7 cellular contexts compared by ENCODE assay signal in genomic region chr16:31713945-31714898, GRCh38.
DNase-seq lines count a peak whose midpoint lies in the region; ATAC-seq and TF ChIP-seq lines count a peak whose summit lies in the region.

No MANE protein-coding gene starts in this region.

- peak overlapping the region; percentile 98 to 100 (median 99) for H3K4me3 Mint-ChIP-seq in naive thymus-derived CD8-positive, alpha-beta T cell

- WGBS in ectodermal cell, 2 experiments, result 45 to 52% methylated on average over 11 to 12 of the region's 12 CpGs

- DNase-seq in PC-9, result no peak
- DNase-seq in naive thymus-derived CD8-positive, alpha-beta T cell, result peak in 1 of 10 donors; percentile 17
- no peak for DNase-seq in NCI-H1105 treated with DMSO at 0.1 percent for 48 hours (lab: John Stamatoyannopoulos, UW)
- DNase-seq in NCI-H187 (lab: John Stamatoyannopoulos, UW), result no peak
- DNase-seq in KBM-7, result no peak

- no peaks in the 10 kb centered on the region for H3K9me3 Mint-ChIP-seq in naive thymus-derived CD8-positive, alpha-beta T cell

- no peaks in the 10 kb centered on the region for H4K20me1 ChIP-seq in PC-9 (ENCODE audit: insufficient read depth)

- H3K27ac ChIP-seq in PC-9 (peak overlapping the region; percentile 85), ectodermal cell (ENCODE audit: insufficient read depth, low read depth, low read length, poor library complexity, severe bottlenecking) (peak overlapping the region; percentile 99)

- H3K27me3 Mint-ChIP-seq in naive thymus-derived CD8-positive, alpha-beta T cell, result no peaks in the 10 kb centered on the region

- H3K27ac Mint-ChIP-seq in naive thymus-derived CD8-positive, alpha-beta T cell, result peak overlapping the region; percentile 80 to 99 (median 94)

- BruUV-seq in PC-9 (replicated peaks; lab: Mats Ljungman, UMichigan), result no TSS peak

- H3K4me1 ChIP-seq in PC-9 (replicated peaks; ENCODE audit: insufficient read depth) (peaks cover 16% of the 10 kb centered on the region), ectodermal cell (ENCODE audit: control insufficient read depth, insufficient read depth, low read length) (peaks cover 10% of the 10 kb centered on the region)

- POLR2A ChIA-PET in PC-9 (lab: Charles Lee; ENCODE audit: unreplicated experiment), result interaction anchor here (0.7 kb wide), 1 partner anchor 219 kb away, joined by 3 read pairs; no protein-coding TSS in a partner anchor
- POLR2A ChIA-PET in naive thymus-derived CD8-positive, alpha-beta T cell (lab: Charles Lee), result interaction anchor here (0.8 to 2.8 kb wide), 3 partner anchors 13 to 206 kb away, joined by 3 to 26 read pairs (median 11); partner anchors contain the start of gene RUSF1

- H3K36me3 ChIP-seq in PC-9 (ENCODE audit: low read depth), result no peaks in the 10 kb centered on the region
- H3K36me3 ChIP-seq in ectodermal cell (ENCODE audit: control insufficient read depth, insufficient read depth, low read length), result no peaks in the 10 kb centered on the region

- peak overlapping the region; percentile 98 for H2AFZ ChIP-seq in PC-9

- H3K27me3 ChIP-seq in PC-9 (ENCODE audit: insufficient read depth, low read depth) (no peaks in the 10 kb centered on the region), ectodermal cell (ENCODE audit: control insufficient read depth, insufficient read depth, low read length, poor library complexity, severe bottlenecking) (no peaks in the 10 kb centered on the region)

- peaks cover 13% of the 10 kb centered on the region for H3F3A ChIP-seq in PC-9 (ENCODE audit: insufficient read depth, low read depth)

- H3K9me2 ChIP-seq in PC-9 (ENCODE audit: insufficient read depth), result no peaks in the 10 kb centered on the region

- H3K4me3 ChIP-seq in PC-9 (peak overlapping the region; percentile 75), ectodermal cell (ENCODE audit: insufficient read depth, low read depth, low read length) (peak overlapping the region; percentile 92)

- no peaks in the 10 kb centered on the region for H3K9me3 ChIP-seq in PC-9 (ENCODE audit: insufficient read depth, low read depth)
- H3K9me3 ChIP-seq in ectodermal cell (ENCODE audit: control insufficient read depth, low read length), result no peaks in the 10 kb centered on the region

- CTCF ChIA-PET in PC-9 (lab: Charles Lee), result interaction anchor here (0.6 kb wide), 1 partner anchor 223 kb away, joined by 3 read pairs; no protein-coding TSS in a partner anchor

- peaks cover 35% of the 10 kb centered on the region for H3K79me2 ChIP-seq in PC-9 (ENCODE audit: low read depth)

- peak overlapping the region; percentile 91 for H3K4me2 ChIP-seq in PC-9

- H3K4me1 Mint-ChIP-seq in naive thymus-derived CD8-positive, alpha-beta T cell, result peaks cover 38 to 71% (median 64%) of the 10 kb centered on the region in 4 donors

- in situ Hi-C loops in KBM-7 (cut with MboI; ENCODE audit: low pct_unique_long_range_greater_than_20kb, low sequenced_read_pairs), result no loop called here

- ATAC-seq in naive thymus-derived CD8-positive, alpha-beta T cell, result no peak

- TF ChIP-seq CTCF in GM12872 (IDR thresholded peaks at IDR 0.05; ENCODE audit: insufficient read depth, low read depth, low read length) (peak; percentile 70), PC-9 (conservative IDR thresholded peaks at IDR 0.05) (no peak; the same call in 1 of the 2 replicates)

- intact Hi-C loops in PC-9 (cut with micrococcal nuclease; ENCODE audit: unreplicated experiment), result loop anchor here (5.0 to 10.0 kb wide), 3 partner anchors 161 to 237 kb away; partner anchors contain the start of genes RUSF1 and ZNF267

- H3K36me3 Mint-ChIP-seq in naive thymus-derived CD8-positive, alpha-beta T cell, result peaks cover 0 to 20% (median 15%) of the 10 kb centered on the region in 3 donors
